In genomic region chr2:164620873-164621760, GRCh38 we compare ENCODE assay signal across 8 cellular contexts. TPM values are rescaled to one million over a fixed set of nuclear protein-coding genes. Genes with fewer than 3 reads are reported as not detected.
DNase-seq lines count a peak whose midpoint lies in the region; ATAC-seq, FAIRE-seq and TF ChIP-seq lines count a peak whose summit lies in the region.

GRB14 (minus strand) TSS chr2:164621482; CDS start chr2:164621309, 173 bp downstream.

- H3K27me3 Mint-ChIP-seq in activated CD8-positive, alpha-beta memory T cell treated with anti-CD3 and anti-CD28 coated beads, Interleukin-2, amount 10 ng/mL, durations not matched to agents 7 days and 5 days = peaks cover 20% of the 10 kb centered on the region

- 0 to 1% (median 0%) methylated on average over 4 to 87 of the region's 96 CpGs for WGBS in adrenal gland, 4 donors

- no peak within 1 kb of the TSS for H3K27ac ChIP-seq in KMS-11
- no peak within 1 kb of the TSS for H3K27ac ChIP-seq in adrenal gland
- peak within 1 kb of the TSS; percentile 44 for H3K27ac ChIP-seq in iPS-20b (ENCODE audit: low read length)

- peak within 1 kb of the TSS; percentile 72 for H3K9ac ChIP-seq in KMS-11
- H3K9ac ChIP-seq in iPS-20b (ENCODE audit: low read depth, low read length) = peak within 1 kb of the TSS; percentile 86; the same call in 1 of the 2 replicates

- H3K36me3 ChIP-seq in KMS-11 (ENCODE audit: insufficient read depth) (no peaks in the 10 kb centered on the region), adrenal gland (replicated peaks in 1 of 2) (no peaks in the 10 kb centered on the region), iPS-20b (ENCODE audit: insufficient read depth, low read depth, low read length) (peaks cover 8% of the 10 kb centered on the region; the same call in 1 of the 2 replicates)

- H3K4me2 ChIP-seq in KMS-11 = peak within 1 kb of the TSS; percentile 73

- H3K79me2 ChIP-seq in KMS-11 (ENCODE audit: insufficient read depth, low read depth) = no peaks in the 10 kb centered on the region

- H3K4me1 Mint-ChIP-seq in activated CD8-positive, alpha-beta memory T cell treated with anti-CD3 and anti-CD28 coated beads, Interleukin-2, amount 10 ng/mL, durations not matched to agents 7 days and 5 days = no peaks in the 10 kb centered on the region

- H3K4me3 ChIP-seq in KMS-11 (IDR thresholded peaks at IDR 0.05; ENCODE audit: insufficient read depth, low read depth, low read length) (peak within 1 kb of the TSS; percentile 67), adrenal gland (peak within 1 kb of the TSS in 3 of 4 donors; percentile 14 to 56 (median 32)), iPS-20b (ENCODE audit: low read length) (peak within 1 kb of the TSS; percentile 79), skeletal muscle cell (ENCODE audit: low read depth, low read length) (peak within 1 kb of the TSS; percentile 73)

- CTCF ChIA-PET in activated CD8-positive, alpha-beta memory T cell treated with anti-CD3 and anti-CD28 coated beads, Interleukin-2, amount 10 ng/mL, durations not matched to agents 7 days and 5 days (lab: Charles Lee) = no interaction called here

- DNase-seq in D721Med (ENCODE audit: insufficient read length, low spot score) (peak; percentile 34), adrenal gland (peak in 4 of 7 donors; percentile 27 to 34 (median 32)), skeletal muscle cell (ENCODE audit: low read depth) (no peak), dedifferentiated amniotic fluid mesenchymal stem cell (ENCODE audit: extremely low spot score) (no peak)
- DNase-seq in activated CD8-positive, alpha-beta memory T cell treated with anti-CD3 and anti-CD28 coated beads, Interleukin-2, amount 10 ng/mL, durations not matched to agents 7 days and 5 days = no peak
- DNase-seq in stimulated activated CD4-positive, alpha-beta T cell treated with anti-CD3 and anti-CD28 coated beads, Interleukin-4, amount 100 ng/mL, for 4 hours = no peak

- H4K20me1 ChIP-seq in KMS-11 (ENCODE audit: insufficient read depth) = no peaks in the 10 kb centered on the region

- no peak for FAIRE-seq in D721Med (lab: Jason Lieb, UNC)

- H2AFZ ChIP-seq in KMS-11 (ENCODE audit: low read depth) = peak within 1 kb of the TSS; percentile 94

- no peak within 1 kb of the TSS for H3K27ac Mint-ChIP-seq in activated CD8-positive, alpha-beta memory T cell treated with anti-CD3 and anti-CD28 coated beads, Interleukin-2, amount 10 ng/mL, durations not matched to agents 7 days and 5 days

- ATAC-seq in activated CD8-positive, alpha-beta memory T cell treated with anti-CD3 and anti-CD28 coated beads, Interleukin-2, amount 10 ng/mL, durations not matched to agents 7 days and 5 days = no peak

- H3K9me3 Mint-ChIP-seq in activated CD8-positive, alpha-beta memory T cell treated with anti-CD3 and anti-CD28 coated beads, Interleukin-2, amount 10 ng/mL, durations not matched to agents 7 days and 5 days (ENCODE audit: low read depth) = no peaks in the 10 kb centered on the region

- intact Hi-C loops in adrenal gland (cut with DNase I) = no loop called here

- no peak for TF ChIP-seq POLR2A in adrenal gland (IDR thresholded peaks at IDR 0.05)

- no peaks in the 10 kb centered on the region for H3K9me3 ChIP-seq in adrenal gland (replicated peaks in 1 of 3)
- H3K9me3 ChIP-seq in iPS-20b (ENCODE audit: insufficient read depth, low read depth, low read length) = no peaks in the 10 kb centered on the region

- no peak within 1 kb of the TSS for H3K4me3 Mint-ChIP-seq in activated CD8-positive, alpha-beta memory T cell treated with anti-CD3 and anti-CD28 coated beads, Interleukin-2, amount 10 ng/mL, durations not matched to agents 7 days and 5 days

- H3K4me1 ChIP-seq in KMS-11 (ENCODE audit: low read depth, poor library complexity, severe bottlenecking) = peaks cover 8% of the 10 kb centered on the region
- H3K4me1 ChIP-seq in adrenal gland (replicated peaks in 1 of 2) = peaks cover 7 to 8% of the 10 kb centered on the region in 2 donors
- peaks cover 25% of the 10 kb centered on the region for H3K4me1 ChIP-seq in iPS-20b (ENCODE audit: insufficient read depth, low read length)

- no peaks in the 10 kb centered on the region for H3K36me3 Mint-ChIP-seq in activated CD8-positive, alpha-beta memory T cell treated with anti-CD3 and anti-CD28 coated beads, Interleukin-2, amount 10 ng/mL, durations not matched to agents 7 days and 5 days

- no peak for TF ChIP-seq CTCF in D721Med (IDR thresholded peaks at IDR 0.05; ENCODE audit: insufficient read depth, missing control alignments)
- no peak for TF ChIP-seq CTCF in KMS-11 (conservative IDR thresholded peaks at IDR 0.05; ENCODE audit: low read depth, low read length)
- TF ChIP-seq CTCF in adrenal gland (IDR thresholded peaks at IDR 0.05) = no peak

- H3K27me3 ChIP-seq in KMS-11 (ENCODE audit: insufficient read depth, low read depth) (no peaks in the 10 kb centered on the region), adrenal gland (no peaks in the 10 kb centered on the region), iPS-20b (ENCODE audit: insufficient read depth, low read length) (peaks cover 10% of the 10 kb centered on the region; the same call in 1 of the 2 replicates)

RNA-seq across cellular contexts. Expression of gene GRB14, which starts in this region (rescaled TPM):
- total RNA-seq in adrenal gland = 10 to 100 TPM in 7 of 8 donors, 1 to 10 TPM in 1; 4.8 to 60.9 (median 35.7) TPM
- polyA plus RNA-seq in adrenal gland = 100 to 1,000 TPM in 2 of 3 donors, 10 to 100 TPM in 1; 37.1 to 280 (median 152) TPM
- not detected for total RNA-seq in activated CD8-positive, alpha-beta memory T cell treated with anti-CD3 and anti-CD28 coated beads, Interleukin-2, amount 10 ng/mL, durations not matched to agents 7 days and 5 days

Comparison
In these comparisons a context has a peak if more than half of its experiments do, and no peak if none do; other contexts are left out.
1. RNA of gene GRB14 (total RNA-seq): 4.8 to 60.9 TPM in adrenal gland; not detected in activated CD8-positive, alpha-beta memory T cell treated with anti-CD3 and anti-CD28 coated beads, Interleukin-2, amount 10 ng/mL, durations not matched to agents 7 days and 5 days; every median in the first group is over 4 times any median in the second.
2. DNase-seq: peak in D721Med (single experiment) and adrenal gland (4 of 7); none in skeletal muscle cell (single experiment), activated CD8-positive, alpha-beta memory T cell treated with anti-CD3 and anti-CD28 coated beads, Interleukin-2, amount 10 ng/mL, durations not matched to agents 7 days and 5 days (single experiment), stimulated activated CD4-positive, alpha-beta T cell treated with anti-CD3 and anti-CD28 coated beads, Interleukin-4, amount 100 ng/mL, for 4 hours (0 of 2) and dedifferentiated amniotic fluid mesenchymal stem cell (single experiment).
3. Peak in every context shown above with its lines, with median percentiles within 50 percentile points of each other: H3K4me3 ChIP-seq.